ENCODE assay signal across 1 cellular context in the genomic region with DNA sequence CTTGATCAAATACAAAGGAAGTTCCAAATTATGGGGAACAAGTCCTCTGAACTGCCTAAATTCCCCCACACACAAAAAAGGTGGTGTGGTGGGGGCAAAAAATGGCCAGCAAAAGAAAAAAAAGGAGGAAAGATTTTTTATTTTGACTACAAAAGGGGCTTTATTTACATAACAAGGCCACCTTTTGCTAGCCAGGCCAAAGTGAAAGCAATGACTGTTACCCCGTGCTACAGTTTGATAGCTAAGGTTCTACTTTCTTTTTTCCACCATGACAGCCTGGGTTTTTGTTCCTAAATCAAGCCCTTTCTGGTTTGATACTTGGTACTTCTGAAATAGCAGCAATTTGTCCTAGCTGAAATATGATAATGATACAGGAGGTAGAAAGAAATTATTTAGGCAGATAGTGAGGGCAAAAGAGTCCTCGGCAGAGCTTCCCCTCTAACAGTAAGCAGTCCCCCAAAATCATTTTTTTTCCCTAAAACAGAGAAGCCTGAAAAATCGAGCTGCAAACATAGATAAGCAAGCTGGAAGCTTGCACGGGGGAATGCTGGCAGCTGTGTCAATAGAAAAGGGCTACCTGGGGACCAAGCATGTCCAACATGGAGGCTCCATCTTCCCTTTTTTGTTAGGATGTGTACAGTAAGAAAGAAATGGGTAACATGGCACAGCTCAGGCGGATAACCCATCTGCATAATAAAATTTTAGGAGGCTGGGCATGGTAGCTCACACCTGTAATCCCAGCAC.
TF ChIP-seq lines count a peak whose summit lies in the region.

No MANE protein-coding gene starts in this region.

TF ChIP-seq in K562, 482 proteins besides CTCF, POLR2A, EP300 and RAD21 (continued from another document and continues in another):
- TF ChIP-seq, protein P1, sequence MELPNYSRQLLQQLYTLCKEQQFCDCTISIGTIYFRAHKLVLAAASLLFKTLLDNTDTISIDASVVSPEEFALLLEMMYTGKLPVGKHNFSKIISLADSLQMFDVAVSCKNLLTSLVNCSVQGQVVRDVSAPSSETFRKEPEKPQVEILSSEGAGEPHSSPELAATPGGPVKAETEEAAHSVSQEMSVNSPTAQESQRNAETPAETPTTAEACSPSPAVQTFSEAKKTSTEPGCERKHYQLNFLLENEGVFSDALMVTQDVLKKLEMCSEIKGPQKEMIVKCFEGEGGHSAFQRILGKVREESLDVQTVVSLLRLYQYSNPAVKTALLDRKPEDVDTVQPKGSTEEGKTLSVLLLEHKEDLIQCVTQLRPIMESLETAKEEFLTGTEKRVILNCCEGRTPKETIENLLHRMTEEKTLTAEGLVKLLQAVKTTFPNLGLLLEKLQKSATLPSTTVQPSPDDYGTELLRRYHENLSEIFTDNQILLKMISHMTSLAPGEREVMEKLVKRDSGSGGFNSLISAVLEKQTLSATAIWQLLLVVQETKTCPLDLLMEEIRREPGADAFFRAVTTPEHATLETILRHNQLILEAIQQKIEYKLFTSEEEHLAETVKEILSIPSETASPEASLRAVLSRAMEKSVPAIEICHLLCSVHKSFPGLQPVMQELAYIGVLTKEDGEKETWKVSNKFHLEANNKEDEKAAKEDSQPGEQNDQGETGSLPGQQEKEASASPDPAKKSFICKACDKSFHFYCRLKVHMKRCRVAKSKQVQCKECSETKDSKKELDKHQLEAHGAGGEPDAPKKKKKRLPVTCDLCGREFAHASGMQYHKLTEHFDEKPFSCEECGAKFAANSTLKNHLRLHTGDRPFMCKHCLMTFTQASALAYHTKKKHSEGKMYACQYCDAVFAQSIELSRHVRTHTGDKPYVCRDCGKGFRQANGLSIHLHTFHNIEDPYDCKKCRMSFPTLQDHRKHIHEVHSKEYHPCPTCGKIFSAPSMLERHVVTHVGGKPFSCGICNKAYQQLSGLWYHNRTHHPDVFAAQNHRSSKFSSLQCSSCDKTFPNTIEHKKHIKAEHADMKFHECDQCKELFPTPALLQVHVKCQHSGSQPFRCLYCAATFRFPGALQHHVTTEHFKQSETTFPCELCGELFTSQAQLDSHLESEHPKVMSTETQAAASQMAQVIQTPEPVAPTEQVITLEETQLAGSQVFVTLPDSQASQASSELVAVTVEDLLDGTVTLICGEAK (IDR thresholded peaks at IDR 0.05) = no peak
- TF ChIP-seq, protein P1 (CRISPR knock-in tag; IDR thresholded peaks at IDR 0.05) = no peak
- TF ChIP-seq RFX7 (CRISPR knock-in tag; IDR thresholded peaks at IDR 0.05) (no peak), DPF2 (IDR thresholded peaks at IDR 0.05) (0 out of 2 replicates have a peak, but pooled peaks have one; percentile 17), USF1 (CRISPR knock-in tag; IDR thresholded peaks at IDR 0.05) (no peak), ARID1B (IDR thresholded peaks at IDR 0.05) (peak; percentile 66), TEAD2 (tag; IDR thresholded peaks at IDR 0.05) (no peak), NEUROD1 (IDR thresholded peaks at IDR 0.05; ENCODE audit: borderline replicate concordance, low read depth, low read length, partially characterized antibody) (no peak), ZNF263 (CRISPR knock-in tag; IDR thresholded peaks at IDR 0.05; ENCODE audit: borderline replicate concordance) (no peak), MTA2 (IDR thresholded peaks at IDR 0.05; ENCODE audit: low read depth) (peak; percentile 27; the same call in 1 of the 2 replicates), POLR2B (IDR thresholded peaks at IDR 0.05; ENCODE audit: low read depth, partially characterized antibody) (no peak), ZBTB7A (IDR thresholded peaks at IDR 0.05; ENCODE audit: borderline replicate concordance, control insufficient read depth, low read depth, low read length) (no peak), ZNF165 (CRISPR knock-in tag; IDR thresholded peaks at IDR 0.05; ENCODE audit: borderline replicate concordance) (no peak), GATAD2A (IDR thresholded peaks at IDR 0.05) (no peak), ZNF766 (CRISPR knock-in tag; conservative IDR thresholded peaks at IDR 0.05) (no peak), ADNP (tag; IDR thresholded peaks at IDR 0.05) (no peak), U2AF2 (optimal IDR thresholded peaks at IDR 0.05; ENCODE audit: low read depth, low read length) (no peak), CGGBP1 (CRISPR knock-in tag; IDR thresholded peaks at IDR 0.05) (no peak), ESRRA (IDR thresholded peaks at IDR 0.05; ENCODE audit: borderline replicate concordance, low read depth) (no peak), MYC (IDR thresholded peaks at IDR 0.05; ENCODE audit: low read depth, low read length) (no peak), MYC (CRISPR knock-in tag; IDR thresholded peaks at IDR 0.05; ENCODE audit: borderline replicate concordance, low read depth) (no peak), ARHGAP35 (IDR thresholded peaks at IDR 0.05; ENCODE audit: partially characterized antibody) (no peak), ZBTB12 (CRISPR knock-in tag; IDR thresholded peaks at IDR 0.05) (no peak), ZNF589 (CRISPR knock-in tag; IDR thresholded peaks at IDR 0.05; ENCODE audit: low read depth) (no peak), ZEB2 (IDR thresholded peaks at IDR 0.05) (peak; percentile 49; the same call in 1 of the 2 replicates), YBX1 (IDR thresholded peaks at IDR 0.05) (no peak), HMGN3 (IDR thresholded peaks at IDR 0.05; ENCODE audit: borderline replicate concordance, extremely low read depth, insufficient read length, low read depth, low read length) (no peak), SP1 (CRISPR knock-in tag; IDR thresholded peaks at IDR 0.05) (no peak), ZNF212 (CRISPR knock-in tag; IDR thresholded peaks at IDR 0.05) (no peak), THRA (IDR thresholded peaks at IDR 0.05) (no peak), CTBP1 (IDR thresholded peaks at IDR 0.05; ENCODE audit: borderline replicate concordance) (0 out of 2 replicates have a peak, but pooled peaks have one; percentile 24), ZNF347 (CRISPR knock-in tag; IDR thresholded peaks at IDR 0.05; ENCODE audit: low read depth) (no peak), HNRNPL (IDR thresholded peaks at IDR 0.05; ENCODE audit: low read depth, low read length) (no peak), ERF (CRISPR knock-in tag; IDR thresholded peaks at IDR 0.05) (no peak), SNRNP70 (optimal IDR thresholded peaks at IDR 0.05; ENCODE audit: low read depth, low read length) (no peak), TBP (optimal IDR thresholded peaks at IDR 0.05; ENCODE audit: low read depth, low read length) (no peak), HCFC1 (IDR thresholded peaks at IDR 0.05; ENCODE audit: low read depth, low read length) (no peak), SNIP1 (IDR thresholded peaks at IDR 0.05; ENCODE audit: low read depth) (no peak), MNT (conservative IDR thresholded peaks at IDR 0.05) (0 out of 4 replicates have a peak, but pooled peaks of 1 of the 2 experiments have one; percentile 13), IRF2 (CRISPR knock-in tag; IDR thresholded peaks at IDR 0.05) (no peak), RUNX1 (IDR thresholded peaks at IDR 0.05; ENCODE audit: low read depth) (no peak), ZBTB1 (CRISPR knock-in tag; IDR thresholded peaks at IDR 0.05; ENCODE audit: borderline replicate concordance, low read depth) (no peak), CBFA2T2 (conservative IDR thresholded peaks at IDR 0.05) (peak; percentile 46), ZFPM2 (CRISPR knock-in tag; IDR thresholded peaks at IDR 0.05) (no peak), REST (CRISPR knock-in tag; IDR thresholded peaks at IDR 0.05; ENCODE audit: low read depth) (no peak)
- TF ChIP-seq, protein P2, sequence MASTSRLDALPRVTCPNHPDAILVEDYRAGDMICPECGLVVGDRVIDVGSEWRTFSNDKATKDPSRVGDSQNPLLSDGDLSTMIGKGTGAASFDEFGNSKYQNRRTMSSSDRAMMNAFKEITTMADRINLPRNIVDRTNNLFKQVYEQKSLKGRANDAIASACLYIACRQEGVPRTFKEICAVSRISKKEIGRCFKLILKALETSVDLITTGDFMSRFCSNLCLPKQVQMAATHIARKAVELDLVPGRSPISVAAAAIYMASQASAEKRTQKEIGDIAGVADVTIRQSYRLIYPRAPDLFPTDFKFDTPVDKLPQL (IDR thresholded peaks at IDR 0.05; ENCODE audit: extremely low read depth, insufficient read length) = no peak
